Comparison of ENCODE assay signal across 23 cellular contexts in the genomic region with DNA sequence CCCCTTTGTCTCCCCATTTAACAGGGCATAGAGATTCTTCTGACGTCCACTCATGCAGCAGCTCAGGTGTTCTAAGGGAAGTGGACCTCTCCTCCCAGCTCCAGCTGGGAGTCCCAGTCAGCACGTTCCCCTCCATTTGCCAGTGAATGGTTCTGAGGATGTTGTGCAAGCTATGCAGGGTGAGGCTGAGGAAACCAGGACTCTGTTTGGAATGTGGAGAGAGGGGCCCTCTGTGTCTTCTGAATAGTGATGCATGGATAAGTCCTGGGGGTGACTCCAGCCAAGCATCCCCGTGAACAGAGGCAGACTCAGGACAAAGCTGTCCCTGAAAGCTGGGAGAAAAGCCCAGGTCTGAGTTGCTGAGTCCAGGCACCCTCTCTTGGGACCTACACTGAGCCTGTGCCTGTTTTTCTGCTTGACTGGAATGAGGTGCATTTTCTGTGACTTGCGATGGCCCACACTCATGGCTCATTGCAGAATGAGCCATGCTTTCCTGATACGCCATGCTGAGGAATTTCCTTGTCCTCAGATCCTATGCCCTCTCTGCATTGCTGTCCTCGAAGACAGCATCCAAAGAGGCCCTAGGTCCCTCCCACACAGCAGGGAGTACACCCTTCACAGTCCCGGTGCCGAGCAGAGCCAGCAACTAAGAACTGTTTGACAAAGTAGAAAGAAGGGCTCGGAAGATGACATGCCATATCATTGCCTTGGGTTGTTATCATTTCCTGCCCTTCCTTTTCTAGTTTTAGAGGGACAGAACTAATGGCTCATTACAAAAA.
A peak's percentile ranks its signal among the peaks of the same experiment; 100 is the strongest.
DNase-seq lines count a peak whose midpoint lies in the region; ATAC-seq and TF ChIP-seq lines count a peak whose summit lies in the region.
"Had no signal": no experiment of that assay in that cellular context is flagged by ENCODE, and none has a peak within 500 bp of the region (broad histone marks: within the 10 kb centered on the region; RNA-seq: fewer than 3 reads in every experiment).

No MANE protein-coding gene starts in this region.

- in situ Hi-C loops in gastrocnemius medialis (cut with MboI; ENCODE audit: low sequenced_read_pairs in 4 of 4) = no loop called here

- H3K36me3 ChIP-seq in left ventricle myocardium inferior (no peaks in the 10 kb centered on the region), gastrocnemius medialis (no peaks in the 10 kb centered on the region)

- no peak overlapping the region for H3K27ac ChIP-seq in left ventricle myocardium inferior (replicated peaks)
- H3K27ac ChIP-seq in gastrocnemius medialis = peak overlapping the region; percentile 32 to 57 (median 39)
- H3K27ac ChIP-seq: 22Rv1, BLaER1 had no signal

- intact Hi-C loops in Right ventricle myocardium inferior (cut with DNase I) = no loop called here
- intact Hi-C loops in left ventricle myocardium inferior (cut with micrococcal nuclease) = no loop called here
- intact Hi-C loops in gastrocnemius medialis (cut with DNase I; ENCODE audit: low total_unique reads) = loop anchor here (5.0 to 10.0 kb wide), 2 partner anchors 224 to 333 kb away; no protein-coding TSS in a partner anchor

- H3K27me3 ChIP-seq in left ventricle myocardium inferior (ENCODE audit: low read depth) (no peaks in the 10 kb centered on the region), gastrocnemius medialis (no peaks in the 10 kb centered on the region)
- H3K27me3 ChIP-seq: BLaER1 had no signal

- ATAC-seq in Right ventricle myocardium inferior = peak; percentile 3
- ATAC-seq in gastrocnemius medialis = no peak
- no peak for ATAC-seq in HG03196 (IDR thresholded peaks at IDR 0.05; ENCODE audit: unreplicated experiment)

- H3K9me3 ChIP-seq in left ventricle myocardium inferior (replicated peaks) = no peaks in the 10 kb centered on the region
- H3K9me3 ChIP-seq in gastrocnemius medialis = no peaks in the 10 kb centered on the region
- H3K9me3 ChIP-seq: BLaER1, Caco-2 had no signal

- no peak for DNase-seq in Right ventricle myocardium inferior (ENCODE audit: missing footprints)
- DNase-seq in left ventricle myocardium inferior = no peak
- peak; percentile 8 for DNase-seq in medulla oblongata (ENCODE audit: extremely low spot score)
- DNase-seq in gastrocnemius medialis = no peak
- DNase-seq in EL = no peak
- no peak for DNase-seq in SHP77 treated with DMSO at 0.1 percent for 48 hours (lab: John Stamatoyannopoulos, UW)
- DNase-seq in erythroblast (lab: John Stamatoyannopoulos, UW) = no peak
- DNase-seq: ACHN; Caco-2; CD4-positive, alpha-beta T cell; DMS 273 treated with DMSO at 0.1 percent for 48 hours; DMS79 treated with DMSO at 0.1 percent for 48 hours; Karpas-422; MV-4-11; NCI-H1105 treated with DMSO at 0.1 percent for 48 hours; NCI-H1694; NCI-H446; NCI-H526; OCI-M1; Right ventricle myocardium superior had no signal

- no peak for TF ChIP-seq CTCF in left ventricle myocardium inferior (IDR thresholded peaks at IDR 0.05; ENCODE audit: borderline replicate concordance)
- no peak for TF ChIP-seq CTCF in gastrocnemius medialis (IDR thresholded peaks at IDR 0.05 in 4 of 5, conservative IDR thresholded peaks at IDR 0.05 in 1 of 5)

- TF ChIP-seq POLR2A in gastrocnemius medialis (IDR thresholded peaks at IDR 0.05) = no peak
- no peak for TF ChIP-seq POLR2A in erythroblast (IDR thresholded peaks at IDR 0.05; ENCODE audit: low read length)

- peaks cover 18% of the 10 kb centered on the region for H3K4me1 ChIP-seq in left ventricle myocardium inferior
- H3K4me1 ChIP-seq in gastrocnemius medialis = peaks cover 49 to 63% of the 10 kb centered on the region in 2 donors
- H3K4me1 ChIP-seq: BLaER1, Caco-2 had no signal

- H3K4me3 ChIP-seq in left ventricle myocardium inferior (no peak overlapping the region), gastrocnemius medialis (no peak overlapping the region)
- H3K4me3 ChIP-seq: BLaER1 had no signal
